19 cellular contexts compared by ENCODE assay signal in genomic region chr12:4483885-4484823, GRCh38. TPM values are rescaled to one million over a fixed set of nuclear protein-coding genes. Genes with fewer than 3 reads are reported as not detected.
DNase-seq lines count a peak whose midpoint lies in the region; ATAC-seq and TF ChIP-seq lines count a peak whose summit lies in the region.
"Had no signal": no experiment of that assay in that cellular context is flagged by ENCODE, and none has a peak within 500 bp of the region (broad histone marks: within the 10 kb centered on the region; RNA-seq: fewer than 3 reads in every experiment).

No MANE protein-coding gene starts in this region.

- H3K36me3 ChIP-seq in WERI-Rb-1 = no peaks in the 10 kb centered on the region
- peaks cover 0 to 10% (median 0%) of the 10 kb centered on the region in 3 experiments for H3K36me3 ChIP-seq in naive thymus-derived CD4-positive, alpha-beta T cell (ENCODE audit: control insufficient read depth in 2 of 3, insufficient read depth in 3 of 3, low read length in 3 of 3)

- peaks cover 0 to 9% (median 0%) of the 10 kb centered on the region in 7 donors for H3K4me1 Mint-ChIP-seq in naive thymus-derived CD4-positive, alpha-beta T cell

- peaks cover 6 to 20% (median 12%) of the 10 kb centered on the region in 5 donors for H3K36me3 Mint-ChIP-seq in naive thymus-derived CD4-positive, alpha-beta T cell

- no peaks in the 10 kb centered on the region for H3K4me1 ChIP-seq in naive thymus-derived CD4-positive, alpha-beta T cell (ENCODE audit: control insufficient read depth in 2 of 2, insufficient read depth in 2 of 2, low read length in 2 of 2)
- H3K4me1 ChIP-seq: Peyer's patch had no signal

- peaks cover 0 to 15% (median 5%) of the 10 kb centered on the region in 11 donors for H3K9me3 Mint-ChIP-seq in naive thymus-derived CD4-positive, alpha-beta T cell

- no peak overlapping the region for H3K4me3 Mint-ChIP-seq in naive thymus-derived CD4-positive, alpha-beta T cell
- H3K4me3 Mint-ChIP-seq: activated naive CD4-positive, alpha-beta T cell treated with anti-CD3 and anti-CD28 coated beads for 36 hours; CD4-positive, CD25-positive, alpha-beta regulatory T cell had no signal

- POLR2A ChIA-PET in naive thymus-derived CD4-positive, alpha-beta T cell (lab: Charles Lee) = interaction anchor here (1.3 kb wide), 1 partner anchor 11 kb away, joined by 4 read pairs; no protein-coding TSS in a partner anchor

- DNase-seq in DMS153 (lab: John Stamatoyannopoulos, UW) (peak; percentile 53), DMS153 treated with DMSO at 0.1 percent for 48 hours (lab: John Stamatoyannopoulos, UW; ENCODE audit: unreplicated experiment) (no peak), NCI-H2029 (lab: John Stamatoyannopoulos, UW) (peak; percentile 81), WERI-Rb-1 (no peak), NCI-H524 treated with DMSO at 0.1 percent for 48 hours (lab: John Stamatoyannopoulos, UW) (no peak), GDM1 (lab: John Stamatoyannopoulos, UW) (no peak)
- DNase-seq in naive thymus-derived CD4-positive, alpha-beta T cell = no peak
- DNase-seq in stimulated activated CD4-positive, alpha-beta T cell treated with anti-CD3 and anti-CD28 coated beads, Interleukin-12 subunit alpha, Interleukin-12 subunit beta, amount 100 ng/mL, for 4 hours = no peak
- DNase-seq: activated naive CD4-positive, alpha-beta T cell treated with anti-CD3 and anti-CD28 coated beads for 36 hours; CD4-positive, CD25-positive, alpha-beta regulatory T cell; EL; NCI-H2081 treated with DMSO at 0.1 percent for 48 hours; Peyer's patch; posterior cingulate gyrus had no signal

- H3K27me3 Mint-ChIP-seq in naive thymus-derived CD4-positive, alpha-beta T cell = peaks cover 0 to 6% (median 4%) of the 10 kb centered on the region in 5 donors

- peak overlapping the region in 5 of 9 donors; percentile 0 to 63 (median 18) for H3K27ac Mint-ChIP-seq in naive thymus-derived CD4-positive, alpha-beta T cell
- H3K27ac Mint-ChIP-seq: activated naive CD4-positive, alpha-beta T cell treated with anti-CD3 and anti-CD28 coated beads for 36 hours; CD4-positive, CD25-positive, alpha-beta regulatory T cell had no signal

- H3K9me3 ChIP-seq in WERI-Rb-1 (ENCODE audit: severe bottlenecking) = peaks cover 5% of the 10 kb centered on the region
- no peaks in the 10 kb centered on the region for H3K9me3 ChIP-seq in naive thymus-derived CD4-positive, alpha-beta T cell (ENCODE audit: control insufficient read depth in 2 of 3, low read length in 3 of 3)
- H3K9me3 ChIP-seq: Peyer's patch had no signal

- CTCF ChIA-PET in naive thymus-derived CD4-positive, alpha-beta T cell (lab: Charles Lee) = no interaction called here

- no peak for TF ChIP-seq CTCF in WERI-Rb-1 (IDR thresholded peaks at IDR 0.05; ENCODE audit: low read depth, low read length)

- H3K4me3 ChIP-seq in WERI-Rb-1 (ENCODE audit: low read depth, low read length) = no peak overlapping the region
- no peak overlapping the region for H3K4me3 ChIP-seq in naive thymus-derived CD4-positive, alpha-beta T cell (ENCODE audit: low read length)
- H3K4me3 ChIP-seq: GM12878, Peyer's patch had no signal

- H3K27ac ChIP-seq in WERI-Rb-1 = peak overlapping the region; percentile 12; the same call in 1 of the 2 replicates
- H3K27ac ChIP-seq in naive thymus-derived CD4-positive, alpha-beta T cell (ENCODE audit: low read depth, low read length) = no peak overlapping the region
- H3K27ac ChIP-seq: 22Rv1, HL-60, Peyer's patch, VCaP had no signal

- ATAC-seq in naive thymus-derived CD4-positive, alpha-beta T cell = no peak
- ATAC-seq: GM12878 had no signal

- intact Hi-C loops in naive thymus-derived CD4-positive, alpha-beta T cell (cut with micrococcal nuclease) = no loop called here

- H3K27me3 ChIP-seq in WERI-Rb-1 (ENCODE audit: insufficient read depth, low read depth, severe bottlenecking) = no peaks in the 10 kb centered on the region
- H3K27me3 ChIP-seq in naive thymus-derived CD4-positive, alpha-beta T cell (ENCODE audit: control insufficient read depth in 2 of 2, insufficient read depth in 2 of 2, low read length in 2 of 2) = no peaks in the 10 kb centered on the region
- H3K27me3 ChIP-seq: Peyer's patch had no signal

RNA-seq across cellular contexts. Expression of gene FGF6, which starts 38.5 kb away (rescaled TPM):
- not detected for total RNA-seq in naive thymus-derived CD4-positive, alpha-beta T cell
- not detected for polyA plus RNA-seq in naive thymus-derived CD4-positive, alpha-beta T cell
- total RNA-seq: activated naive CD4-positive, alpha-beta T cell treated with anti-CD3 and anti-CD28 coated beads for 36 hours; CD4-positive, CD25-positive, alpha-beta regulatory T cell; GM12878; liver; Peyer's patch had no signal
- polyA plus RNA-seq: CD4-positive, CD25-positive, alpha-beta regulatory T cell; GM12878; liver had no signal

RNA-seq across cellular contexts. Expression of gene RAD51AP1, which starts 54.5 kb away (rescaled TPM):
- total RNA-seq in naive thymus-derived CD4-positive, alpha-beta T cell = 10 to 100 TPM in 1 of 5 experiments, 1 to 10 TPM in 3, under 1 TPM in 1; 0.13 to 37.6 (median 1.7) TPM
- polyA plus RNA-seq in naive thymus-derived CD4-positive, alpha-beta T cell = 1 to 10 TPM in 1 of 2 donors, under 1 TPM in 1; 0.73 to 1.1 TPM

Comparison
In these comparisons a context has a peak if more than half of its experiments do, and no peak if none do; other contexts are left out.
1. DNase-seq: peak in DMS153 (single experiment) and NCI-H2029 (single experiment); none in DMS153 treated with DMSO at 0.1 percent for 48 hours (single experiment), WERI-Rb-1 (single experiment), naive thymus-derived CD4-positive, alpha-beta T cell (0 of 9), NCI-H524 treated with DMSO at 0.1 percent for 48 hours (single experiment), GDM1 (single experiment) and stimulated activated CD4-positive, alpha-beta T cell treated with anti-CD3 and anti-CD28 coated beads, Interleukin-12 subunit alpha, Interleukin-12 subunit beta, amount 100 ng/mL, for 4 hours (single experiment).